1 cellular context compared by ENCODE assay signal in the genomic region with DNA sequence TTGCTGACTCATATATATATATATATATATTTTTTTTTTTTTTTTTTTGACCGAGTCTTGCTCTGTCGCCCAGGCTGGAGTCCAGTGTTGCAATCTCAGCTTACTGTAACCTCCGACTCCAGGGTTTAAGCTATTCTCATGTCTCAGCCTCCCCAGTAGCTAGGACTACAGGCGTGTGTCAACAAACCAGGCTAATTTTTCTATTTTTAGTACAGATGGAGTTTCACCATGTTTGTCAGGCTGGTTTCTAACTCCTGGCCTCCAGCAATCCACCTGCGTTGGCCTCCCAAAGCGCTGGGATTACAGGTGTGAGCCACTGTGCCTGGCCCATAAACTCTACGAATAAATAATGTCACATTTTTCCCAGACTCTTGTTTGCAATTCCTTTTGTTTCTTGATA.
A peak's percentile ranks its signal among the peaks of the same experiment; 100 is the strongest.
TF ChIP-seq lines count a peak whose summit lies in the region.

No MANE protein-coding gene starts in this region.

TF ChIP-seq in IMR-90, 13 proteins besides CTCF, POLR2A, EP300 and RAD21 (continued from another document):
- TF ChIP-seq, protein P1, sequence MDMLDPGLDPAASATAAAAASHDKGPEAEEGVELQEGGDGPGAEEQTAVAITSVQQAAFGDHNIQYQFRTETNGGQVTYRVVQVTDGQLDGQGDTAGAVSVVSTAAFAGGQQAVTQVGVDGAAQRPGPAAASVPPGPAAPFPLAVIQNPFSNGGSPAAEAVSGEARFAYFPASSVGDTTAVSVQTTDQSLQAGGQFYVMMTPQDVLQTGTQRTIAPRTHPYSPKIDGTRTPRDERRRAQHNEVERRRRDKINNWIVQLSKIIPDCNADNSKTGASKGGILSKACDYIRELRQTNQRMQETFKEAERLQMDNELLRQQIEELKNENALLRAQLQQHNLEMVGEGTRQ (IDR thresholded peaks at IDR 0.05; ENCODE audit: low read depth, low read length) = no peak
- no peak for TF ChIP-seq MAZ (IDR thresholded peaks at IDR 0.05; ENCODE audit: borderline replicate concordance, low read depth, low read length)
- no peak for TF ChIP-seq FOS (IDR thresholded peaks at IDR 0.05; ENCODE audit: low read depth, low read length)
- TF ChIP-seq CHD1 (IDR thresholded peaks at IDR 0.05; ENCODE audit: low read depth, low read length) = no peak
- no peak for TF ChIP-seq RCOR1 (IDR thresholded peaks at IDR 0.05; ENCODE audit: insufficient replicate concordance, low read length)
- TF ChIP-seq CEBPB (IDR thresholded peaks at IDR 0.05; ENCODE audit: low read depth, low read length) = peak; percentile 91
- no peak for TF ChIP-seq MAFK (IDR thresholded peaks at IDR 0.05; ENCODE audit: low read depth, low read length)
- no peak for TF ChIP-seq BHLHE40 (IDR thresholded peaks at IDR 0.05; ENCODE audit: low read depth, low read length)
TF ChIP-seq in IMR-90: peak in this region for 2.
